ENCODE assay signal across 25 cellular contexts in the genomic region with DNA sequence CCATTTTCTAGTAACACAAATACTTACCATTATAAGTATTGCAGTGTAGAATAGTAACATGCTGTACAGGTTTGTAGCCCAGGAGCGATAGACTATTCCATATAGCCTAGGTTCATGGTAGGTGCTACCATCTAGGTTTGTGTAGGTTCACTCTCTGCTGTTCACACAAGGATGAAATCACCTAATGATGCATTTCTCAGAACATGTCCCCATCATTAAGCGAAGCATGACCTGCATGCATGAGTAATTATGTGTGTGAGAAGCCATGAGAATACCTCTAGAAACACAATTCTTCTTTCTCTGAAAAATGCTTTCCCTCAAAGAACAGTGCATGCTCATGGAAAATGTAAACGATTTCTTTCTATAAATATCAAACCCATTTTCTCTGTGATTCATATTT.
"Had no signal": no experiment of that assay in that cellular context is flagged by ENCODE, and none has a peak within 500 bp of the region (broad histone marks: within the 10 kb centered on the region; RNA-seq: fewer than 3 reads in every experiment).

No MANE protein-coding gene starts in this region.

- H3K4me3 ChIP-seq: right lobe of liver, testis, transverse colon had no signal

- H3K27ac ChIP-seq: epithelial cell of prostate, neutrophil, right lobe of liver, testis, transverse colon had no signal

- H3K4me1 ChIP-seq: testis, transverse colon had no signal

- H3K27me3 ChIP-seq: neutrophil, right lobe of liver, testis, transverse colon had no signal

- DNase-seq: activated CD4-positive, alpha-beta T cell treated with anti-CD3 and anti-CD28 coated beads for 4 hours; activated CD4-positive, alpha-beta T cell treated with anti-CD3 and anti-CD28 coated beads, Interleukin-2, amount 50 U/mL, for 4 hours; activated CD4-positive, CD25-positive, alpha-beta regulatory T cell; activated CD8-positive, alpha-beta memory T cell treated with anti-CD3 and anti-CD28 coated beads for 24 hours; activated effector memory CD4-positive, alpha-beta T cell treated with Interleukin-2 at 50 U/mL for 16 hours; activated naive CD4-positive, alpha-beta T cell treated with Interleukin-2 at 50 U/mL for 16 hours; anterior cingulate cortex; dermis blood vessel endothelial cell; effector CD4-positive, alpha-beta T cell; glutamatergic neuron; left colon; naive B cell; nephron progenitor cell; right lobe of liver; stimulated activated CD4-positive, alpha-beta T cell treated with anti-CD3 and anti-CD28 coated beads, Interleukin-4, amount 100 ng/mL, for 1 hour; stimulated activated naive CD8-positive, alpha-beta T cell treated with anti-CD3 and anti-CD28 coated beads, Interleukin-15, Interleukin-2, amounts not matched to agents 100 U/mL and 50 U/mL, for 24 hours; testis; transverse colon had no signal

- H3K36me3 ChIP-seq: neutrophil, transverse colon had no signal

- H3K9me3 ChIP-seq: neutrophil, right lobe of liver, testis, transverse colon had no signal

- ATAC-seq: right lobe of liver; stimulated activated naive CD8-positive, alpha-beta T cell treated with anti-CD3 and anti-CD28 coated beads, Interleukin-15, Interleukin-2, amounts not matched to agents 100 U/mL and 50 U/mL, for 24 hours had no signal

- FAIRE-seq: bronchial epithelial cell, colon, frontal cortex, keratinocyte, urothelium cell line had no signal
